In the genomic region with DNA sequence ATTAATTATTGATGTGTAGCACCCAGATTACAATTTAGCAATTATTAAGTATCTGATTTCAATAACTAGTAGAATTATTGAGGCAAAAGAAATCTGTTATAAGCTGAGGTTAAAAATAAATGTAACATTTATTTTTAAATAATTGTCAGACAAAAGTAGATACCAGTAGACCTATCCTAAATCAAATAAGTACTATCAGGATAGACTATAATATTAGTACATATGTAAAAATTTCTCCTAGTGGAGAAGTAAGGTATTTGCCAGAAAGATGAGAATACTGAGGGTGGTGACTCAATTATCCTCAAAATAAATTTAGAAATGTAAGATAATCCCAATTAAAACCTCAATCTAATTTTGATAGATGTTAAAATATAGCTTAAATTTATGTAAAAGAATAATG, we compare ENCODE assay signal across 1 cellular context.
TF ChIP-seq lines count a peak whose summit lies in the region.

No MANE protein-coding gene starts in this region.

TF ChIP-seq in SK-N-SH, 30 proteins besides CTCF, POLR2A, EP300 and RAD21 (continued from another document):
- TF ChIP-seq, protein P1, sequence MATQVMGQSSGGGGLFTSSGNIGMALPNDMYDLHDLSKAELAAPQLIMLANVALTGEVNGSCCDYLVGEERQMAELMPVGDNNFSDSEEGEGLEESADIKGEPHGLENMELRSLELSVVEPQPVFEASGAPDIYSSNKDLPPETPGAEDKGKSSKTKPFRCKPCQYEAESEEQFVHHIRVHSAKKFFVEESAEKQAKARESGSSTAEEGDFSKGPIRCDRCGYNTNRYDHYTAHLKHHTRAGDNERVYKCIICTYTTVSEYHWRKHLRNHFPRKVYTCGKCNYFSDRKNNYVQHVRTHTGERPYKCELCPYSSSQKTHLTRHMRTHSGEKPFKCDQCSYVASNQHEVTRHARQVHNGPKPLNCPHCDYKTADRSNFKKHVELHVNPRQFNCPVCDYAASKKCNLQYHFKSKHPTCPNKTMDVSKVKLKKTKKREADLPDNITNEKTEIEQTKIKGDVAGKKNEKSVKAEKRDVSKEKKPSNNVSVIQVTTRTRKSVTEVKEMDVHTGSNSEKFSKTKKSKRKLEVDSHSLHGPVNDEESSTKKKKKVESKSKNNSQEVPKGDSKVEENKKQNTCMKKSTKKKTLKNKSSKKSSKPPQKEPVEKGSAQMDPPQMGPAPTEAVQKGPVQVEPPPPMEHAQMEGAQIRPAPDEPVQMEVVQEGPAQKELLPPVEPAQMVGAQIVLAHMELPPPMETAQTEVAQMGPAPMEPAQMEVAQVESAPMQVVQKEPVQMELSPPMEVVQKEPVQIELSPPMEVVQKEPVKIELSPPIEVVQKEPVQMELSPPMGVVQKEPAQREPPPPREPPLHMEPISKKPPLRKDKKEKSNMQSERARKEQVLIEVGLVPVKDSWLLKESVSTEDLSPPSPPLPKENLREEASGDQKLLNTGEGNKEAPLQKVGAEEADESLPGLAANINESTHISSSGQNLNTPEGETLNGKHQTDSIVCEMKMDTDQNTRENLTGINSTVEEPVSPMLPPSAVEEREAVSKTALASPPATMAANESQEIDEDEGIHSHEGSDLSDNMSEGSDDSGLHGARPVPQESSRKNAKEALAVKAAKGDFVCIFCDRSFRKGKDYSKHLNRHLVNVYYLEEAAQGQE (IDR thresholded peaks at IDR 0.05; ENCODE audit: low read depth, low read length) = no peak
- TF ChIP-seq RFX5 (IDR thresholded peaks at IDR 0.05; ENCODE audit: low read length) (no peak), MEF2A (IDR thresholded peaks at IDR 0.05; ENCODE audit: borderline replicate concordance, low read depth) (no peak), EZH2phosphoT487 (IDR thresholded peaks at IDR 0.05; ENCODE audit: borderline replicate concordance, low read depth) (no peak), NRF1 (IDR thresholded peaks at IDR 0.05; ENCODE audit: low read depth, low read length) (no peak), FOXM1 (IDR thresholded peaks at IDR 0.05; ENCODE audit: low read depth) (no peak), FOXJ3 (CRISPR knock-in tag; IDR thresholded peaks at IDR 0.05) (no peak), TAF1 (IDR thresholded peaks at IDR 0.05; ENCODE audit: borderline replicate concordance, low read depth, low read length) (no peak), GATA2 (CRISPR knock-in tag; IDR thresholded peaks at IDR 0.05) (no peak), TEAD4 (IDR thresholded peaks at IDR 0.05; ENCODE audit: borderline replicate concordance, insufficient read depth) (no peak), POLR2AphosphoS5 (IDR thresholded peaks at IDR 0.05; ENCODE audit: low read depth, low read length) (no peak), FOSL2 (IDR thresholded peaks at IDR 0.05; ENCODE audit: borderline replicate concordance, low read depth) (no peak)
- TF ChIP-seq, protein P2, sequence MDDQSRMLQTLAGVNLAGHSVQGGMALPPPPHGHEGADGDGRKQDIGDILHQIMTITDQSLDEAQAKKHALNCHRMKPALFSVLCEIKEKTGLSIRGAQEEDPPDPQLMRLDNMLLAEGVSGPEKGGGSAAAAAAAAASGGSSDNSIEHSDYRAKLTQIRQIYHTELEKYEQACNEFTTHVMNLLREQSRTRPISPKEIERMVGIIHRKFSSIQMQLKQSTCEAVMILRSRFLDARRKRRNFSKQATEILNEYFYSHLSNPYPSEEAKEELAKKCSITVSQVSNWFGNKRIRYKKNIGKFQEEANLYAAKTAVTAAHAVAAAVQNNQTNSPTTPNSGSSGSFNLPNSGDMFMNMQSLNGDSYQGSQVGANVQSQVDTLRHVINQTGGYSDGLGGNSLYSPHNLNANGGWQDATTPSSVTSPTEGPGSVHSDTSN (IDR thresholded peaks at IDR 0.05) = no peak
